In the genomic region with DNA sequence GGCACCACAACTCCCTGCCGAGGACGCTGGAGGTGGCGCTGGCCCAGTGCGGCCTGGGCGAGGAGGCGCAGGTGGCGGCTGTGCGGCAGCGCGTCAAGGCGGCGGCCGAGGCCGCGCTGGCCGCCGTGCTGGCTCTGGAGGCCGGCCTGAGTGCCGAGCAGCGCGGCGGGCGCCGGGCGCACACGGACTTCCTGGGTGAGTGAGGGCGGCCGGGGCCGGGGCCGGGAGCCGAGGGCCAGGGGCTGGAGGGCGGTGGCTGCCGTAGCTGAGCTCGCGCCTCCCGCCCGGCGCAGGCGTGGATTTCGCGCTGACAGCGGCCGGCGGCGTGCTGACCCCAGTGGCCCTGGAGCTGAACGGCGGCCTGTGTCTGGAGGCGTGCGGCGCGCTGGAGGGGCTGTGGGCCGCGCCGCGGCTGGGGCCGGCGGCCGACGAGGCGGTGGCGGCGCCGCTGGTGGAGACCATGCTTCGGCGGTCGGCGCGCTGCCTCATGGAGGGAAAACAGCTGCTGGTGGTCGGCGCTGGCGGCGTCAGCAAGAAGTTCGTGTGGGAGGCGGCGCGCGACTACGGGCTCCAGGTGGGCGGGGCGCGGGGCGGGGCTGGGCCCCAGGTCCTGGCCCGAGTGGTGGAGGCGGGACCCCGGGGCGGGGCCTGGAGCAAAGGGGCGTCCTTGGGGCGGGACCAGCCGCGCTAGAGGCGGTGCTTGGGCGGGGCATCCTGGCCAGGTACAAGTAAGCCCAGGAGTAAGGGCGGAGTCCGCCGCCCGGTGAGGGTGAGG, we compare ENCODE assay signal across 8 cellular contexts. TPM values are rescaled to one million over a fixed set of nuclear protein-coding genes. Genes with fewer than 3 reads are reported as not detected.
DNase-seq lines count a peak whose midpoint lies in the region; ATAC-seq and TF ChIP-seq lines count a peak whose summit lies in the region.

No MANE protein-coding gene starts in this region.

- H3K27ac ChIP-seq in HUES6 (ENCODE audit: low read depth, low read length): no peak overlapping the region
- no peak overlapping the region for H3K27ac ChIP-seq in endodermal cell (ENCODE audit: low read depth, low read length)

- no peaks in the 10 kb centered on the region for H3K9me3 Mint-ChIP-seq in endodermal cell

- H3K9ac ChIP-seq in HUES6 (ENCODE audit: low read length) (peak overlapping the region; percentile 66), NT2/D1 (ENCODE audit: insufficient read length, low read depth) (peak overlapping the region; percentile 93), endodermal cell (ENCODE audit: extremely low read depth, low read length, poor library complexity, severe bottlenecking) (peak overlapping the region; percentile 41)

- H3K36me3 ChIP-seq in HUES6 (ENCODE audit: control insufficient read depth, insufficient read depth, low read length): no peaks in the 10 kb centered on the region
- H3K36me3 ChIP-seq in NT2/D1 (ENCODE audit: insufficient read depth, insufficient read length, low read length): peaks cover 2% of the 10 kb centered on the region
- no peaks in the 10 kb centered on the region for H3K36me3 ChIP-seq in endodermal cell (ENCODE audit: control insufficient read depth, insufficient read depth, low read length)

- peaks cover 18% of the 10 kb centered on the region; the same call in 1 of the 2 replicates for H3K27me3 ChIP-seq in HUES6 (ENCODE audit: control insufficient read depth, insufficient read depth, low read length)
- H3K27me3 ChIP-seq in NT2/D1 (ENCODE audit: insufficient read depth, insufficient read length): peaks cover 16% of the 10 kb centered on the region
- H3K27me3 ChIP-seq in endodermal cell (ENCODE audit: control insufficient read depth, insufficient read depth, low read length, poor library complexity, severe bottlenecking): peaks cover 5% of the 10 kb centered on the region

- DNase-seq in COLO668 (lab: John Stamatoyannopoulos, UW; ENCODE audit: unreplicated experiment): peak; percentile 97
- DNase-seq in NT2/D1 (ENCODE audit: low read depth, low spot score): peak; percentile 93
- peak; percentile 93 for DNase-seq in activated CD8-positive, alpha-beta memory T cell treated with anti-CD3 and anti-CD28 coated beads, Interleukin-2, amount 50 U/mL, for 24 hours (ENCODE audit: extremely low read depth)
- DNase-seq in endodermal cell: peak; percentile 100
- DNase-seq in midbrain (lab: John Stamatoyannopoulos, UW): peak; percentile 85
- DNase-seq in stimulated activated CD8-positive, alpha-beta memory T cell treated with anti-CD3 and anti-CD28 coated beads, Interleukin-15, amount 100 ng/mL, for 48 hours (ENCODE audit: low read depth in 2 of 2): peak; percentile 97 to 99

- H3K4me3 ChIP-seq in HUES6 (ENCODE audit: low read depth, low read length) (peak overlapping the region; percentile 73), NT2/D1 (ENCODE audit: insufficient read length, low read depth) (peak overlapping the region; percentile 66), endodermal cell (ENCODE audit: low read length) (peak overlapping the region; percentile 69)

- peaks cover 7% of the 10 kb centered on the region for H3K27me3 Mint-ChIP-seq in endodermal cell (ENCODE audit: insufficient read depth)

- no peaks in the 10 kb centered on the region for H3K36me3 Mint-ChIP-seq in endodermal cell (ENCODE audit: low read depth)

- H3K4me1 ChIP-seq in HUES6 (ENCODE audit: control insufficient read depth, insufficient read depth, low read length): peaks cover 18% of the 10 kb centered on the region
- H3K4me1 ChIP-seq in NT2/D1 (ENCODE audit: insufficient read depth, insufficient read length): peaks cover 52% of the 10 kb centered on the region
- no peaks in the 10 kb centered on the region for H3K4me1 ChIP-seq in endodermal cell (ENCODE audit: control insufficient read depth, insufficient read depth, low read length)

- peak overlapping the region; percentile 46 for H3K4me3 Mint-ChIP-seq in endodermal cell

- ATAC-seq in GM21381 (IDR thresholded peaks at IDR 0.05; ENCODE audit: unreplicated experiment): peak; percentile 79

- H3K4me1 Mint-ChIP-seq in endodermal cell: peaks cover 10% of the 10 kb centered on the region

- no peak overlapping the region for H3K27ac Mint-ChIP-seq in endodermal cell

- 1 to 2% methylated on average over 10 to 96 of the region's 96 CpGs for whole genome bisulfite sequencing in endodermal cell (ENCODE audit: insufficient coverage in 1 of 2, insufficient read length in 1 of 2), 2 experiments

- no peaks in the 10 kb centered on the region for H3K9me3 ChIP-seq in HUES6 (ENCODE audit: control insufficient read depth, insufficient read depth, low read depth, low read length)
- no peaks in the 10 kb centered on the region for H3K9me3 ChIP-seq in NT2/D1 (ENCODE audit: insufficient read depth, low read length)
- no peaks in the 10 kb centered on the region for H3K9me3 ChIP-seq in endodermal cell (ENCODE audit: control insufficient read depth, low read length)

- TF ChIP-seq CTCF in endodermal cell (conservative IDR thresholded peaks at IDR 0.05): peak; percentile 18

RNA-seq across cellular contexts. Expression of gene CARNS1, which starts 5.4 kb away (rescaled TPM):
- 1 to 10 TPM; 1.6 to 2.2 TPM for total RNA-seq in endodermal cell
- 0.25 TPM for polyA plus RNA-seq in endodermal cell (2013, experiment 1 of 2)
- polyA plus RNA-seq in endodermal cell (2013, experiment 2 of 2): 0.17 TPM

RNA-seq across cellular contexts. Expression of gene RPS6KB2, which starts 7.5 kb away (rescaled TPM):
- 10 to 100 TPM; 47.0 to 51.8 TPM for total RNA-seq in endodermal cell
- 42.6 TPM for polyA plus RNA-seq in endodermal cell (2013, experiment 1 of 2)
- polyA plus RNA-seq in endodermal cell (2013, experiment 2 of 2): 37.0 TPM

RNA-seq across cellular contexts. Expression of gene PTPRCAP, which starts 16.6 kb away (rescaled TPM):
- total RNA-seq in endodermal cell: 1 to 10 TPM in 1 of 2 donors, not detected in 1; 2.1 TPM
- polyA plus RNA-seq in endodermal cell (2013, experiment 1 of 2): 0.71 TPM
- 0.21 TPM for polyA plus RNA-seq in endodermal cell (2013, experiment 2 of 2)

RNA-seq across cellular contexts. Expression of gene TBC1D10C, which starts 16.9 kb away (rescaled TPM):
- total RNA-seq in endodermal cell: under 1 TPM in 1 of 2 donors, not detected in 1; 0.20 TPM
- 0.89 TPM for polyA plus RNA-seq in endodermal cell (2013, experiment 1 of 2)
- 0.91 TPM for polyA plus RNA-seq in endodermal cell (2013, experiment 2 of 2)

RNA-seq across cellular contexts. Expression of gene PPP1CA, which starts 19.2 kb away (rescaled TPM):
- total RNA-seq in endodermal cell: 100 to 1,000 TPM; 182 to 212 TPM
- 151 TPM for polyA plus RNA-seq in endodermal cell (2013, experiment 1 of 2)
- 148 TPM for polyA plus RNA-seq in endodermal cell (2013, experiment 2 of 2)

Comparison
In these comparisons a context has a peak if more than half of its experiments do, and no peak if none do; other contexts are left out.
1. H3K9ac ChIP-seq: peak in every context shown above with its lines; median percentile 93 in NT2/D1; 66 in HUES6; 41 in endodermal cell.